1 cellular context compared by ENCODE assay signal in genomic region chr7:23474098-23474828, GRCh38.
TF ChIP-seq lines count a peak whose summit lies in the region.

No MANE protein-coding gene starts in this region.

TF ChIP-seq in K562, 482 proteins besides CTCF, POLR2A, EP300 and RAD21 (continued from another document and continues in another):
- TF ChIP-seq CHD7 (IDR thresholded peaks at IDR 0.05; ENCODE audit: low read depth, low read length) (no peak), SIRT6 (IDR thresholded peaks at IDR 0.05; ENCODE audit: low read depth, low read length) (no peak), CREB5 (CRISPR knock-in tag; IDR thresholded peaks at IDR 0.05) (no peak), FOXJ2 (tag; IDR thresholded peaks at IDR 0.05) (no peak), ZNF639 (CRISPR knock-in tag; conservative IDR thresholded peaks at IDR 0.05 in 1 of 2, IDR thresholded peaks at IDR 0.05 in 1 of 2) (peak in 1 of 2 experiments; percentile 60; a peak in 1 of 4 replicates), ATF1 (CRISPR knock-in tag; IDR thresholded peaks at IDR 0.05) (no peak), ATF1 (tag; IDR thresholded peaks at IDR 0.05) (peak; percentile 76), SOX6 (IDR thresholded peaks at IDR 0.05) (peak; percentile 55; the same call in 1 of the 2 replicates), PREB (CRISPR knock-in tag; IDR thresholded peaks at IDR 0.05) (no peak; the same call in 1 of the 2 replicates), XRCC4 (IDR thresholded peaks at IDR 0.05; ENCODE audit: extremely low read depth, insufficient read depth, insufficient read length) (no peak), MAX (CRISPR knock-in tag; IDR thresholded peaks at IDR 0.05) (peak; percentile 93), ZNF324 (CRISPR knock-in tag; IDR thresholded peaks at IDR 0.05) (no peak), SMAD2 (IDR thresholded peaks at IDR 0.05; ENCODE audit: low read depth, low read length) (no peak), NBN (IDR thresholded peaks at IDR 0.05; ENCODE audit: low read depth) (no peak; the same call in 1 of the 2 replicates), MAFK (IDR thresholded peaks at IDR 0.05; ENCODE audit: low read length) (0 out of 2 replicates have a peak, but pooled peaks have one; percentile 24), KDM5B (IDR thresholded peaks at IDR 0.05; ENCODE audit: insufficient replicate concordance, low read depth, low read length) (peak; percentile 60), BRCA1 (IDR thresholded peaks at IDR 0.05) (no peak), BRCA1 (CRISPR knock-in tag; IDR thresholded peaks at IDR 0.05) (no peak), MECOM (CRISPR knock-in tag; IDR thresholded peaks at IDR 0.05) (no peak), BDP1 (IDR thresholded peaks at IDR 0.05; ENCODE audit: insufficient read depth, insufficient read length) (no peak), ZNF586 (CRISPR knock-in tag; conservative IDR thresholded peaks at IDR 0.05) (no peak), BHLHE40 (IDR thresholded peaks at IDR 0.05; ENCODE audit: low read length) (peak; percentile 80), ARID1B (IDR thresholded peaks at IDR 0.05) (peak; percentile 42), GTF3C2 (IDR thresholded peaks at IDR 0.05; ENCODE audit: borderline replicate concordance, extremely low read depth, insufficient read length) (no peak), SMARCB1 (IDR thresholded peaks at IDR 0.05; ENCODE audit: insufficient read length, low read depth) (no peak), ZSCAN32 (CRISPR knock-in tag; IDR thresholded peaks at IDR 0.05) (no peak), ZNF253 (CRISPR knock-in tag; conservative IDR thresholded peaks at IDR 0.05) (no peak), HSF4 (CRISPR knock-in tag; IDR thresholded peaks at IDR 0.05; ENCODE audit: borderline replicate concordance) (no peak), TFE3 (CRISPR knock-in tag; IDR thresholded peaks at IDR 0.05) (0 out of 2 replicates have a peak, but pooled peaks have one; percentile 4), MYNN (IDR thresholded peaks at IDR 0.05) (peak; percentile 89), MYNN (CRISPR knock-in tag; IDR thresholded peaks at IDR 0.05) (no peak), IRF2 (CRISPR knock-in tag; IDR thresholded peaks at IDR 0.05) (no peak), ZBTB43 (CRISPR knock-in tag; IDR thresholded peaks at IDR 0.05) (no peak), MAFG (tag; conservative IDR thresholded peaks at IDR 0.05) (no peak), ZSCAN29 (IDR thresholded peaks at IDR 0.05) (0 out of 2 replicates have a peak, but pooled peaks have one; percentile 28), RB1 (IDR thresholded peaks at IDR 0.05; ENCODE audit: low read depth) (peak; percentile 93; the same call in 1 of the 2 replicates), ZC3H8 (IDR thresholded peaks at IDR 0.05) (no peak)
